Comparison of ENCODE assay signal across 24 cellular contexts in the genomic region with DNA sequence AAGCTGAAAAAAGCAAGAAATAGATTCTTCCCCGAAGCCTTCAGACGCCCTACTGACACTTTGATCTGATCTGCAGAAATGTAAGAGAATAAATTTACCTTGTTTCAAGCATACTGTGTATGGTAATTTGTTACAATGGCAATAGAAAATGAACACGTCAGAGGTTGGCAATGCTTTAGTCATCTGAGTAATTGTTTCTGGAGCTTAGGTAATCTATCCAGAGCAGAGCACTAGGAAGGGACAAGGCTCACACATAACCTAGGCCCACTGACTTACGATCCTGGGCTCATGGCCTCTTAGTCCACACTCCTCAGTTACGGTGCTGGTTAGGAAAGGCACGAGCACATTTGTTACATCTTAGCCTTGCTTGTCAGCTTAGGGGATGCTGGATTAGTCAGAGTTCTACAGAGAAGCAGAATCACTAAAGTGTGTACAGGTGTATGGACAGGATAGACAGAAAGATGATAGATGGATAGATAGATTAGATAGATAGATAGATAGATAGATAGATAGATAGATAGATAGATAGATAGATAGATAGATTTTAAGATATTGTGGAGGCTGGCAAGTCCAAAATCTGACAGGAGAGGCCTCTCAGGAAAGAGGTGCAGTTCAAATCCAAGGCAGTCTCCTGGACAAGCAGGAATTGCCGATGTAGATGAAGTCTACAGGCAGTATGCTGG. TPM values are rescaled to one million over a fixed set of nuclear protein-coding genes. Genes with fewer than 3 reads are reported as not detected.
DNase-seq lines count a peak whose midpoint lies in the region; TF ChIP-seq lines count a peak whose summit lies in the region.
"Had no signal": no experiment of that assay in that cellular context is flagged by ENCODE, and none has a peak within 500 bp of the region (broad histone marks: within the 10 kb centered on the region; RNA-seq: fewer than 3 reads in every experiment).

No MANE protein-coding gene starts in this region.

- TF ChIP-seq POLR2A in transverse colon (IDR thresholded peaks at IDR 0.05) = no peak

- WGBS in transverse colon (ENCODE audit: low coverage in 1 of 2), 2 donors = 81 to 87% methylated on average over 3 to 7 of the region's 7 CpGs

- H3K27me3 ChIP-seq in transverse colon = no peaks in the 10 kb centered on the region
- H3K27me3 ChIP-seq: esophagus squamous epithelium, heart right ventricle, left lung, stomach had no signal

- in situ Hi-C loops in transverse colon (cut with MboI; ENCODE audit: low pct_ligation_motif_present in 1 of 4, low pct_unique_long_range_greater_than_20kb in 1 of 4, low sequenced_read_pairs in 3 of 4) = no loop called here

- intact Hi-C loops in transverse colon (cut with DNase I; ENCODE audit: low total_unique reads) = no loop called here

- peaks cover 9 to 22% (median 15%) of the 10 kb centered on the region in 4 donors for H3K4me1 ChIP-seq in transverse colon

- H3K4me3 ChIP-seq in fibroblast of mammary gland (ENCODE audit: control insufficient read depth, low read depth, low read length) = no peak overlapping the region
- H3K4me3 ChIP-seq in transverse colon = no peak overlapping the region
- H3K4me3 ChIP-seq: esophagus squamous epithelium, HAP-1, heart right ventricle, left lung, stomach had no signal

- H3K27ac ChIP-seq in transverse colon = no peak overlapping the region
- H3K27ac ChIP-seq: esophagus squamous epithelium, heart right ventricle, left lung, stomach had no signal

- DNase-seq in AG08395 (ENCODE audit: low spot score) (peak; percentile 53), HT1080 (ENCODE audit: low read depth) (peak; percentile 60), astrocyte of the hippocampus (ENCODE audit: low read depth, low spot score) (peak; percentile 67), fibroblast of mammary gland (ENCODE audit: low read depth) (peak; percentile 60), DMS79 treated with DMSO at 0.1 percent for 48 hours (lab: John Stamatoyannopoulos, UW) (no peak), transverse colon (no peak), NCI-H510A (lab: John Stamatoyannopoulos, UW) (no peak), LoVo (ENCODE audit: low spot score) (no peak)
- DNase-seq: activated CD4-positive, alpha-beta T cell treated with anti-CD3 and anti-CD28 coated beads for 36 hours; activated naive CD4-positive, alpha-beta T cell treated with anti-CD3 and anti-CD28 coated beads, Interleukin-2, amount 10 ng/mL, durations not matched to agents 7 days and 5 days; activated T-cell treated with anti-CD3 and anti-CD28 coated beads, Interleukin-2, amount 50 U/mL, for 4 hours; C1 segment of cervical spinal cord; effector memory CD4-positive, alpha-beta T cell; esophagus squamous epithelium; heart right ventricle; KBM-7; left lung; MV-4-11; naive thymus-derived CD8-positive, alpha-beta T cell; NCI-H187; right cardiac atrium; stomach; T-cell had no signal

- no peak for TF ChIP-seq EP300 in transverse colon (IDR thresholded peaks at IDR 0.05; ENCODE audit: low read depth)

- TF ChIP-seq CTCF in fibroblast of mammary gland (conservative IDR thresholded peaks at IDR 0.05; ENCODE audit: control insufficient read depth, insufficient read depth, low read depth, low read length) (no peak), transverse colon (IDR thresholded peaks at IDR 0.05) (no peak)

- no peaks in the 10 kb centered on the region for H3K36me3 ChIP-seq in transverse colon
- H3K36me3 ChIP-seq: esophagus squamous epithelium, HAP-1, heart right ventricle, left lung, stomach had no signal

- no peaks in the 10 kb centered on the region for H3K9me3 ChIP-seq in transverse colon
- H3K9me3 ChIP-seq: esophagus squamous epithelium, HAP-1 had no signal

RNA-seq across cellular contexts. Expression of a gene that starts 46.8 kb away (rescaled TPM):
- total RNA-seq in HT1080 (2014; rRNA removed; shearing (Covaris generic)) = 21.9 and 25.7 TPM in 2 replicates
- polyA plus RNA-seq in HT1080 (2015; cell fraction: cytosol; rRNA removed) = 22.0 and 32.9 TPM in 2 replicates
- polyA plus RNA-seq in HT1080 (2015; cell fraction: nucleus; rRNA removed) = 37.7 and 46.3 TPM in 2 replicates
- 10 to 100 TPM; 15.5 to 42.5 (median 34.5) TPM for total RNA-seq in transverse colon

Comparison
In these comparisons a context has a peak if more than half of its experiments do, and no peak if none do; other contexts are left out.
1. DNase-seq: peak in AG08395 (single experiment), HT1080 (single experiment), astrocyte of the hippocampus (single experiment) and fibroblast of mammary gland (single experiment); none in DMS79 treated with DMSO at 0.1 percent for 48 hours (single experiment), transverse colon (single experiment), NCI-H510A (single experiment) and LoVo (single experiment).